22 cellular contexts compared by ENCODE assay signal in the genomic region with DNA sequence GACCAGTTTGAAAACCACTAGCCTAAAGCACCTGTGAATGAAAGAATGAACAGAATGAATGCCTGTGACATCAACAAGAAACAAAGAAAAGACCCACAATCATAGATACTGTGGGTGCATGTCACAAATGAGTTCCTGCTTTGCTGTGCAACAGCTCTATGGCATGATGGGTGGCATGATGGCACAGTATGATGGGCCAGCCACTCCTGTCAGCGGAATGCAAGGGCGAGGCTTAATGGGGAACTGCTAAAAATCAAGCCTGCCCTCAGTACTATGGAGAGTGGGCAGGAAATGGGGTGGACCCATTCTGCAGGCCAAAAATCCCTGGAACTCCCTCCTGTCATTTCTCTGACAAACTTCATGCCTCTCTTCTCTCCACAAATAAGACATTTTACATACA.
"Had no signal": no experiment of that assay in that cellular context is flagged by ENCODE, and none has a peak within 500 bp of the region (broad histone marks: within the 10 kb centered on the region; RNA-seq: fewer than 3 reads in every experiment).

No MANE protein-coding gene starts in this region.

- H3K4me3 Mint-ChIP-seq: natural killer cell treated with Interleukin-12 subunit alpha and Interleukin-12 subunit beta and Interleukin-15 and Interleukin-18, amount 100 ng/mL, for 72 hours had no signal

- H3K27ac Mint-ChIP-seq: natural killer cell treated with Interleukin-12 subunit alpha and Interleukin-12 subunit beta and Interleukin-15 and Interleukin-18, amount 100 ng/mL, for 72 hours had no signal

- H3K9me3 ChIP-seq: heart right ventricle, mucosa of descending colon, psoas muscle, sigmoid colon, stomach, thoracic aorta, upper lobe of left lung, uterus had no signal

- H3K9me3 Mint-ChIP-seq: natural killer cell treated with Interleukin-12 subunit alpha and Interleukin-12 subunit beta and Interleukin-15 and Interleukin-18, amount 100 ng/mL, for 72 hours had no signal

- H3K36me3 ChIP-seq: uterus had no signal

- H3K27me3 Mint-ChIP-seq: natural killer cell treated with Interleukin-12 subunit alpha and Interleukin-12 subunit beta and Interleukin-15 and Interleukin-18, amount 100 ng/mL, for 72 hours had no signal

- H3K36me3 Mint-ChIP-seq: natural killer cell treated with Interleukin-12 subunit alpha and Interleukin-12 subunit beta and Interleukin-15 and Interleukin-18, amount 100 ng/mL, for 72 hours had no signal

- ATAC-seq: heart right ventricle; mucosa of descending colon; natural killer cell treated with Interleukin-12 subunit alpha and Interleukin-12 subunit beta and Interleukin-15 and Interleukin-18, amount 100 ng/mL, for 72 hours; psoas muscle had no signal

- DNase-seq: cerebellar nuclear complex; dermis blood vessel endothelial cell; erythroblast; heart right ventricle; hypothalamus; kidney glomerular epithelial cell; mammary epithelial cell; mucosa of descending colon; occipital lobe; psoas muscle; retina; sigmoid colon; small intestine; stimulated activated CD4-positive, alpha-beta T cell treated with anti-CD3 and anti-CD28 coated beads, Interleukin-12 subunit alpha, Interleukin-12 subunit beta, amount 100 ng/mL, for 4 hours; stimulated activated naive CD4-positive, alpha-beta T cell; stomach; substantia nigra; upper lobe of left lung; uterus had no signal

- H3K27ac ChIP-seq: heart right ventricle, psoas muscle, sigmoid colon, stomach, thoracic aorta, upper lobe of left lung, uterus had no signal

- H3K4me1 ChIP-seq: psoas muscle, sigmoid colon, stomach, upper lobe of left lung, uterus had no signal

- H2AFZ ChIP-seq: parathyroid adenoma had no signal

- H3K4me3 ChIP-seq: heart right ventricle, mucosa of descending colon, psoas muscle, sigmoid colon, stomach, thoracic aorta, upper lobe of left lung, uterus had no signal

- H3K27me3 ChIP-seq: heart right ventricle, sigmoid colon, stomach, upper lobe of left lung, uterus had no signal

- H3K9ac ChIP-seq: parathyroid adenoma had no signal
